ENCODE assay signal across 2 cellular contexts in the genomic region with DNA sequence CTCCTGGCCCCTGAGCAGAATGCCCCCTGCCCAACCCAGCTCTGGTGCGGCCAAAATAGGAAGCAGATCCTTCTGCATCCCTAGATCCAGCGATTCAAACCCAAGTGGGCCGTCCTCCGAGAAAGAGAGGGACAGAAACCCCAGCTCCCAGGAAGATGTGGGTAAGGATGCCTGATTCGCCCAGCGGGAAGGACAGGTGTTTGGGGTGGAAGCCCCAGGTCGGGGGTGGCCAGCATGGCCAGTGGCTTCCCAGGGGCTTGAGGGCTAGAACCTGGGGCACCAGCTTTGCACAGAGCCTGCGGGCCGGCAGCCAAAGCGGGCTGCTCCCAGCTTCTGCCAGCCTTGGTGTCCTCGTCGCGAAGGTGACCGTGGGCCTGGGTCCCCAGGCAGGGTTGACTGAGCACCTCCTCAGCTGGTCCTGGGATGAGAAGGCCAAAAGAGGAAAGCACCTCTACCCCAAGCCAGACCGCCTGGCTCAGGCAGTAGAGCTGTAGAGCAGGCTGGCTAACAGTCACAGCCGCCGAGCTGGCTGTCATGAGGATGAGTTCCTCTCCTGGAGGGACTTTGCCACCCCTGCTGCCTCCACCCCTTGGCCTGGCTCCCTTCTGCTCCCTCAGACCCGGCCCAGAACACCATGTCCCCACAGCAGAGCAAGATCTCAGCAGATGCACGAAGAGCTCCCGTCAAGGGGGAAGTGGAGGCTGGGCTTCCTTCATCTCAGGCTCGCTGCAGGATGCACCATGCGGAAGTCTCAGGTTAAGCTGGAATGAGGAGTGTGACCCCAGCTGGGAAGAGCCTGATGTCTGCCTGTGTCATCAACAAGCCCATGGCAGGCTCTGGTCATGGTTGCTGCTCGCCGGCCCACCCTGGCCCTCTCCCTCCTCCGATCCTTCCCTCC.
TF ChIP-seq lines count a peak whose summit lies in the region.

No MANE protein-coding gene starts in this region.

TF ChIP-seq in HEK293, 187 proteins besides CTCF, POLR2A, EP300 and RAD21:
- TF ChIP-seq ZNF341 (tag by site-specific recombination; IDR thresholded peaks at IDR 0.05; ENCODE audit: low read depth): peak; percentile 61; the same call in 1 of the 2 replicates
- TF ChIP-seq ZNF549 (tag by site-specific recombination; IDR thresholded peaks at IDR 0.05): no peak

TF ChIP-seq in H1, 55 proteins besides CTCF, POLR2A, EP300 and RAD21:
- no peak for TF ChIP-seq SIN3A (conservative IDR thresholded peaks at IDR 0.05 in 1 of 2, IDR thresholded peaks at IDR 0.05 in 1 of 2; ENCODE audit: low read depth in 1 of 2, low read length in 2 of 2)
- no peak for TF ChIP-seq CTBP2 (IDR thresholded peaks at IDR 0.05; ENCODE audit: borderline replicate concordance, insufficient read depth, insufficient read length, low read length)
- no peak for TF ChIP-seq JUN (IDR thresholded peaks at IDR 0.05; ENCODE audit: low read depth, low read length)
- TF ChIP-seq CHD2 (IDR thresholded peaks at IDR 0.05; ENCODE audit: low read length): no peak
- TF ChIP-seq RXRA (IDR thresholded peaks at IDR 0.05; ENCODE audit: insufficient read depth, low read depth, low read length): no peak
- TF ChIP-seq, protein P1, sequence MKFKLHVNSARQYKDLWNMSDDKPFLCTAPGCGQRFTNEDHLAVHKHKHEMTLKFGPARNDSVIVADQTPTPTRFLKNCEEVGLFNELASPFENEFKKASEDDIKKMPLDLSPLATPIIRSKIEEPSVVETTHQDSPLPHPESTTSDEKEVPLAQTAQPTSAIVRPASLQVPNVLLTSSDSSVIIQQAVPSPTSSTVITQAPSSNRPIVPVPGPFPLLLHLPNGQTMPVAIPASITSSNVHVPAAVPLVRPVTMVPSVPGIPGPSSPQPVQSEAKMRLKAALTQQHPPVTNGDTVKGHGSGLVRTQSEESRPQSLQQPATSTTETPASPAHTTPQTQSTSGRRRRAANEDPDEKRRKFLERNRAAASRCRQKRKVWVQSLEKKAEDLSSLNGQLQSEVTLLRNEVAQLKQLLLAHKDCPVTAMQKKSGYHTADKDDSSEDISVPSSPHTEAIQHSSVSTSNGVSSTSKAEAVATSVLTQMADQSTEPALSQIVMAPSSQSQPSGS (IDR thresholded peaks at IDR 0.05; ENCODE audit: low read length): no peak
- TF ChIP-seq TBP (IDR thresholded peaks at IDR 0.05; ENCODE audit: low read depth, low read length): no peak
- no peak for TF ChIP-seq RNF2 (IDR thresholded peaks at IDR 0.05; ENCODE audit: borderline replicate concordance, low read depth, low read length, missing control alignments, poor library complexity, severe bottlenecking)
- no peak for TF ChIP-seq TAF7 (optimal IDR thresholded peaks at IDR 0.05; ENCODE audit: borderline replicate concordance, low read depth, low read length)
- TF ChIP-seq RFX5 (IDR thresholded peaks at IDR 0.05; ENCODE audit: borderline replicate concordance, low read depth, low read length): no peak
- no peak for TF ChIP-seq KDM5A (IDR thresholded peaks at IDR 0.05; ENCODE audit: low read length)
TF ChIP-seq in H1: peak in this region for 0.
